16 cellular contexts compared by ENCODE assay signal in genomic region chr1:236619398-236619797, GRCh38. TPM values are rescaled to one million over a fixed set of nuclear protein-coding genes. Genes with fewer than 3 reads are reported as not detected.
A peak's percentile ranks its signal among the peaks of the same experiment; 100 is the strongest.
DNase-seq lines count a peak whose midpoint lies in the region; ATAC-seq and TF ChIP-seq lines count a peak whose summit lies in the region.
"Had no signal": no experiment of that assay in that cellular context is flagged by ENCODE, and none has a peak within 500 bp of the region (broad histone marks: within the 10 kb centered on the region; RNA-seq: fewer than 3 reads in every experiment).

No MANE protein-coding gene starts in this region.

- no peaks in the 10 kb centered on the region for H3K4me1 Mint-ChIP-seq in HFFc6 (ENCODE audit: low read depth)

- POLR2A ChIA-PET in Panc1 (lab: Charles Lee): interaction anchor here (0.6 kb wide), 1 partner anchor 65 kb away, joined by 3 read pairs; no protein-coding TSS in a partner anchor

- H3K36me3 Mint-ChIP-seq in HFFc6 (ENCODE audit: low read depth): no peaks in the 10 kb centered on the region
- H3K36me3 Mint-ChIP-seq: CD8-positive, alpha-beta T cell had no signal

- TF ChIP-seq POLR2A in thyroid gland (IDR thresholded peaks at IDR 0.05): no peak

- no peak for DNase-seq in HFFc6
- DNase-seq in Panc1 (ENCODE audit: low read depth, low spot score): no peak
- peak; percentile 34 for DNase-seq in fibroblast of peridontal ligament (ENCODE audit: extremely low read depth)
- DNase-seq in thyroid gland: no peak
- DNase-seq in GF-D8 (lab: John Stamatoyannopoulos, UW): no peak
- DNase-seq in NCI-H524 (lab: John Stamatoyannopoulos, UW): no peak
- DNase-seq: BE2C; CD8-positive, alpha-beta T cell; DND-41; H9; KG1; MG63; NCI-H1105; NCI-H187; SHP77 had no signal

- intact Hi-C loops in Panc1 (cut with micrococcal nuclease; ENCODE audit: unreplicated experiment): loop anchor here (10.0 kb wide), 1 partner anchor 125 kb away; no protein-coding TSS in a partner anchor
- intact Hi-C loops in thyroid gland (cut with DNase I): no loop called here

- no peaks in the 10 kb centered on the region for H3K27me3 ChIP-seq in Panc1 (ENCODE audit: control insufficient read depth, insufficient read depth, low read length)
- peaks cover 8% of the 10 kb centered on the region for H3K27me3 ChIP-seq in skeletal muscle satellite cell (ENCODE audit: control insufficient read depth, insufficient read depth, low read length)
- H3K27me3 ChIP-seq in thyroid gland: no peaks in the 10 kb centered on the region
- H3K27me3 ChIP-seq: MG63 had no signal

- H3K36me3 ChIP-seq in Panc1 (ENCODE audit: control insufficient read depth, insufficient read depth, low read length): no peaks in the 10 kb centered on the region
- H3K36me3 ChIP-seq in skeletal muscle satellite cell (ENCODE audit: insufficient read depth, low read length): no peaks in the 10 kb centered on the region
- H3K36me3 ChIP-seq in thyroid gland: no peaks in the 10 kb centered on the region
- H3K36me3 ChIP-seq: BE2C, MG63 had no signal

- in situ Hi-C loops in Panc1 (cut with HindIII; ENCODE audit: low pct_unique_long_range_greater_than_20kb, low sequenced_read_pairs): no loop called here

- 74 to 77% methylated on average over 6 of the region's 6 CpGs for WGBS in thyroid gland, 2 donors

- H3K27ac ChIP-seq in Panc1 (ENCODE audit: low read length) (peak overlapping the region; percentile 51; the same call in 1 of the 2 replicates), thyroid gland (no peak overlapping the region)

- 0 out of 2 replicates have a peak, but pooled peaks have one; percentile 45 for ATAC-seq in Panc1
- ATAC-seq: CD8-positive, alpha-beta T cell had no signal

- H3K4me1 ChIP-seq in Panc1 (ENCODE audit: control insufficient read depth, insufficient read depth, low read length): no peaks in the 10 kb centered on the region; the same call in 1 of the 2 replicates
- H3K4me1 ChIP-seq in skeletal muscle satellite cell (ENCODE audit: control insufficient read depth, insufficient read depth, low read length): no peaks in the 10 kb centered on the region
- no peaks in the 10 kb centered on the region for H3K4me1 ChIP-seq in thyroid gland
- H3K4me1 ChIP-seq: BE2C had no signal

- no peaks in the 10 kb centered on the region for H3K9me3 ChIP-seq in Panc1 (ENCODE audit: control insufficient read depth, insufficient read depth, low read depth, low read length)
- H3K9me3 ChIP-seq in skeletal muscle satellite cell (replicated peaks; ENCODE audit: low read length): no peaks in the 10 kb centered on the region
- no peaks in the 10 kb centered on the region for H3K9me3 ChIP-seq in thyroid gland
- H3K9me3 ChIP-seq: BE2C had no signal

- H3K4me3 ChIP-seq in Panc1 (ENCODE audit: low read depth in 2 of 2, low read length in 2 of 2) (no peak overlapping the region), skeletal muscle satellite cell (ENCODE audit: low read length) (no peak overlapping the region), thyroid gland (replicated peaks in 1 of 3) (no peak overlapping the region)
- H3K4me3 ChIP-seq: MG63 had no signal

- H3K9me3 Mint-ChIP-seq in HFFc6: peaks cover 7% of the 10 kb centered on the region; the same call in 1 of the 2 replicates

- peak overlapping the region; percentile 13; the same call in 1 of the 2 replicates for H3K4me3 Mint-ChIP-seq in HFFc6
- H3K4me3 Mint-ChIP-seq: CD8-positive, alpha-beta T cell; H9 had no signal

- no peak overlapping the region for H3K9ac ChIP-seq in skeletal muscle satellite cell (ENCODE audit: low read depth, low read length)

- CTCF ChIA-PET in Panc1 (lab: Charles Lee): no interaction called here

- no peak for TF ChIP-seq CTCF in HFFc6 (IDR thresholded peaks at IDR 0.05)
- TF ChIP-seq CTCF in Panc1 (IDR thresholded peaks at IDR 0.05): no peak
- TF ChIP-seq CTCF in thyroid gland (IDR thresholded peaks at IDR 0.05): no peak

- BruUV-seq in Panc1 (replicated peaks; lab: Mats Ljungman, UMichigan): no TSS peak

- H3K27ac Mint-ChIP-seq in HFFc6: no peak overlapping the region
- H3K27ac Mint-ChIP-seq: CD8-positive, alpha-beta T cell had no signal

- H3K4me2 ChIP-seq in skeletal muscle satellite cell (ENCODE audit: low read length): peak overlapping the region; percentile 20

- H3K27me3 Mint-ChIP-seq in HFFc6 (ENCODE audit: insufficient read depth): peaks cover 4% of the 10 kb centered on the region

RNA-seq across cellular contexts. Expression of gene HEATR1, which starts 15.1 kb away (rescaled TPM):
- total RNA-seq in HFFc6 (2021; fragmentation: NEBNext Ultra II Directional; extraction: Animal tissue kit (Norgen Biotek cat#: 25700)): 10 to 100 TPM; 34.5 to 43.6 (median 39.2) TPM
- total RNA-seq in Panc1 (2021; ENCODE audit: unreplicated experiment) (66.5 TPM), thyroid gland (10 to 100 TPM; 23.0 to 37.5 (median 25.5) TPM)
- 13.5 TPM for polyA plus RNA-seq in Panc1 (2012; ENCODE audit: insufficient read length)
- total RNA-seq in skeletal muscle satellite cell (2012; rRNA removed): 53.5 and 62.6 TPM in 2 replicates
